Comparison of ENCODE assay signal across 23 cellular contexts in the genomic region with DNA sequence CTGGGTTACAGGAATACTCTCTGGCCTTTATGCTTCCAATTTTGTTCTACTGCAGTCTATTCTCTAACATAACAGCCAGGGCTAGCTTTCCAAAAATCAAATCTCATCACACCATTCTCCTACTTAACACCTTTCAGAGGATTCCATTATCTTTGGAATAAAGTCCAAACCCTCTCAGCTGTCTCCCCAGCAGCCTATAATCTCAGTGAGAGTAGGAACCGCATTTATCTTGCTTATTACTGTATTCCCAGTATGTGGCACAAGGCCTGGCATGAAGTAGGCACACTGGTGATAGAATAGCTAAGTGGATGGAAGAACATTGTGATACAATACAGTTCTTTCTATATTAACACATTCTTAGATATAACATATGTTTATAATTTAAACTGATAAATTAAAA.
"Had no signal": no experiment of that assay in that cellular context is flagged by ENCODE, and none has a peak within 500 bp of the region (broad histone marks: within the 10 kb centered on the region; RNA-seq: fewer than 3 reads in every experiment).

No MANE protein-coding gene starts in this region.

- H3K36me3 Mint-ChIP-seq: activated naive CD4-positive, alpha-beta T cell treated with anti-CD3 and anti-CD28 coated beads, Interleukin-2, amount 50 U/mL, for 24 hours; type B pancreatic cell had no signal

- H3K27me3 Mint-ChIP-seq: activated B cell treated with CpG ODN at 0.5 μM for 24 hours; activated CD4-positive, alpha-beta T cell treated with anti-CD3 and anti-CD28 coated beads for 36 hours; activated naive CD4-positive, alpha-beta T cell treated with anti-CD3 and anti-CD28 coated beads, Interleukin-2, amount 50 U/mL, for 24 hours; brain; stimulated activated naive B cell treated with anti-CD40 and anti-IgM and Interleukin-4, amounts not matched to agents 10 μg/mL and 1 μg/mL and 100 μg/mL, for 72 hours; type B pancreatic cell had no signal

- H3K27ac ChIP-seq: colonic mucosa, gastroesophageal sphincter, neutrophil, ovary, prostate gland, testis, vagina had no signal

- FAIRE-seq: kidney had no signal

- H3K4me1 Mint-ChIP-seq: activated B cell treated with CpG ODN at 0.5 μM for 24 hours; activated CD4-positive, alpha-beta T cell treated with anti-CD3 and anti-CD28 coated beads for 36 hours; activated naive CD4-positive, alpha-beta T cell treated with anti-CD3 and anti-CD28 coated beads, Interleukin-2, amount 50 U/mL, for 24 hours; endodermal cell; stimulated activated naive B cell treated with anti-CD40 and anti-IgM and Interleukin-4, amounts not matched to agents 10 μg/mL and 1 μg/mL and 100 μg/mL, for 72 hours had no signal

- H3K36me3 ChIP-seq: colonic mucosa, ovary, prostate gland had no signal

- H3K27ac Mint-ChIP-seq: activated B cell treated with CpG ODN at 0.5 μM for 24 hours; activated naive CD4-positive, alpha-beta T cell treated with anti-CD3 and anti-CD28 coated beads, Interleukin-2, amount 50 U/mL, for 24 hours; brain; endodermal cell; nephron; stimulated activated naive B cell treated with anti-CD40 and anti-IgM and Interleukin-4, amounts not matched to agents 10 μg/mL and 1 μg/mL and 100 μg/mL, for 72 hours; type B pancreatic cell had no signal

- H3K27me3 ChIP-seq: colonic mucosa, gastroesophageal sphincter, neutrophil, ovary, testis, vagina had no signal

- H3K4me3 ChIP-seq: colonic mucosa, gastroesophageal sphincter, ovary, prostate gland, testis, vagina had no signal

- DNase-seq: activated B cell treated with CpG ODN at 0.5 μM for 24 hours; activated CD4-positive, alpha-beta T cell treated with anti-CD3 and anti-CD28 coated beads for 36 hours; activated CD4-positive, alpha-beta T cell treated with anti-CD3 and anti-CD28 coated beads, Interleukin-2, amount 50 U/mL, for 48 hours; activated CD8-positive, alpha-beta memory T cell treated with anti-CD3 and anti-CD28 coated beads, Interleukin-2, amount 50 U/mL, for 48 hours; activated gamma-delta T cell; activated T-cell treated with anti-CD3 and anti-CD28 coated beads, Interleukin-2, amount 50 U/mL, for 4 hours; central memory CD4-positive, alpha-beta T cell; colonic mucosa; endodermal cell; kidney; ovary; stimulated activated CD4-positive, alpha-beta T cell treated with anti-CD3 and anti-CD28 coated beads, Interleukin-12 subunit alpha, Interleukin-12 subunit beta, amount 100 ng/mL, for 4 hours; stimulated activated naive B cell treated with anti-CD40 and anti-IgM and Interleukin-4, amounts not matched to agents 10 μg/mL and 1 μg/mL and 100 μg/mL, for 72 hours; testis had no signal

- ATAC-seq: activated CD4-positive, alpha-beta T cell treated with anti-CD3 and anti-CD28 coated beads for 36 hours; activated T-cell treated with anti-CD3 and anti-CD28 coated beads, Interleukin-2, amount 50 U/mL, for 4 hours; gastroesophageal sphincter; left lobe of liver; stimulated activated naive B cell treated with anti-CD40 and anti-IgM and Interleukin-4, amounts not matched to agents 10 μg/mL and 1 μg/mL and 100 μg/mL, for 72 hours had no signal

- H3K4me1 ChIP-seq: colonic mucosa, gastroesophageal sphincter, prostate gland, testis, vagina had no signal

- H3K4me3 Mint-ChIP-seq: activated B cell treated with CpG ODN at 0.5 μM for 24 hours; activated CD4-positive, alpha-beta T cell treated with anti-CD3 and anti-CD28 coated beads for 36 hours; activated naive CD4-positive, alpha-beta T cell treated with anti-CD3 and anti-CD28 coated beads, Interleukin-2, amount 50 U/mL, for 24 hours; activated T-cell treated with anti-CD3 and anti-CD28 coated beads, Interleukin-2, amount 50 U/mL, for 4 hours; brain; endodermal cell; nephron; stimulated activated naive B cell treated with anti-CD40 and anti-IgM and Interleukin-4, amounts not matched to agents 10 μg/mL and 1 μg/mL and 100 μg/mL, for 72 hours; type B pancreatic cell had no signal

- H3K9me3 ChIP-seq: colonic mucosa, gastroesophageal sphincter, neutrophil, ovary, prostate gland, testis, vagina had no signal

- H3K9me3 Mint-ChIP-seq: activated B cell treated with CpG ODN at 0.5 μM for 24 hours; activated naive CD4-positive, alpha-beta T cell treated with anti-CD3 and anti-CD28 coated beads, Interleukin-2, amount 50 U/mL, for 24 hours; activated T-cell treated with anti-CD3 and anti-CD28 coated beads, Interleukin-2, amount 50 U/mL, for 4 hours; brain; endodermal cell; nephron; stimulated activated naive B cell treated with anti-CD40 and anti-IgM and Interleukin-4, amounts not matched to agents 10 μg/mL and 1 μg/mL and 100 μg/mL, for 72 hours; type B pancreatic cell had no signal
